Comparison of ENCODE assay signal across 14 cellular contexts in genomic region chr3:160330690-160331089, GRCh38.
"Had no signal": no experiment of that assay in that cellular context is flagged by ENCODE, and none has a peak within 500 bp of the region (broad histone marks: within the 10 kb centered on the region; RNA-seq: fewer than 3 reads in every experiment).

No MANE protein-coding gene starts in this region.

- H3K9me3 ChIP-seq: ovary, tibial artery, uterus had no signal

- H3K4me1 Mint-ChIP-seq: activated naive CD8-positive, alpha-beta T cell treated with anti-CD3 and anti-CD28 coated beads, Interleukin-2, amount 10 ng/mL, durations not matched to agents 7 days and 5 days; nephron progenitor cell had no signal

- DNase-seq: activated CD4-positive, alpha-beta T cell treated with anti-CD3 and anti-CD28 coated beads for 4 hours; activated CD8-positive, alpha-beta T cell treated with anti-CD3 and anti-CD28 coated beads for 36 hours; activated naive CD8-positive, alpha-beta T cell treated with anti-CD3 and anti-CD28 coated beads, Interleukin-2, amount 10 ng/mL, durations not matched to agents 7 days and 5 days; activated T-cell treated with anti-CD3 and anti-CD28 coated beads, Interleukin-2, amount 50 U/mL, for 48 hours; anterior cingulate cortex; head of caudate nucleus; nephron progenitor cell; ovary; stimulated activated CD4-positive, alpha-beta T cell treated with anti-CD3 and anti-CD28 coated beads, Interleukin-4, amount 100 ng/mL, for 24 hours; stimulated activated naive CD4-positive, alpha-beta T cell; T-helper 2 cell; tibial artery; uterus had no signal

- ATAC-seq: activated CD8-positive, alpha-beta T cell treated with anti-CD3 and anti-CD28 coated beads for 36 hours had no signal

- H3K9me3 Mint-ChIP-seq: activated CD8-positive, alpha-beta T cell treated with anti-CD3 and anti-CD28 coated beads for 36 hours; activated naive CD8-positive, alpha-beta T cell treated with anti-CD3 and anti-CD28 coated beads, Interleukin-2, amount 10 ng/mL, durations not matched to agents 7 days and 5 days; nephron progenitor cell had no signal

- H3K27me3 ChIP-seq: ovary, tibial artery, uterus had no signal

- H3K27ac Mint-ChIP-seq: activated CD8-positive, alpha-beta T cell treated with anti-CD3 and anti-CD28 coated beads for 36 hours; activated naive CD8-positive, alpha-beta T cell treated with anti-CD3 and anti-CD28 coated beads, Interleukin-2, amount 10 ng/mL, durations not matched to agents 7 days and 5 days; nephron progenitor cell had no signal

- H3K4me3 ChIP-seq: ovary, tibial artery, uterus had no signal

- H3K27ac ChIP-seq: ovary, tibial artery, uterus had no signal

- H3K4me1 ChIP-seq: tibial artery, uterus had no signal

- H3K4me3 Mint-ChIP-seq: activated CD8-positive, alpha-beta T cell treated with anti-CD3 and anti-CD28 coated beads for 36 hours; activated naive CD8-positive, alpha-beta T cell treated with anti-CD3 and anti-CD28 coated beads, Interleukin-2, amount 10 ng/mL, durations not matched to agents 7 days and 5 days; nephron progenitor cell had no signal

- H3K36me3 ChIP-seq: ovary, tibial artery, uterus had no signal

- H3K27me3 Mint-ChIP-seq: activated CD8-positive, alpha-beta T cell treated with anti-CD3 and anti-CD28 coated beads for 36 hours; activated naive CD8-positive, alpha-beta T cell treated with anti-CD3 and anti-CD28 coated beads, Interleukin-2, amount 10 ng/mL, durations not matched to agents 7 days and 5 days had no signal

- FAIRE-seq: frontal cortex had no signal
